3 cellular contexts compared by ENCODE assay signal in the genomic region with DNA sequence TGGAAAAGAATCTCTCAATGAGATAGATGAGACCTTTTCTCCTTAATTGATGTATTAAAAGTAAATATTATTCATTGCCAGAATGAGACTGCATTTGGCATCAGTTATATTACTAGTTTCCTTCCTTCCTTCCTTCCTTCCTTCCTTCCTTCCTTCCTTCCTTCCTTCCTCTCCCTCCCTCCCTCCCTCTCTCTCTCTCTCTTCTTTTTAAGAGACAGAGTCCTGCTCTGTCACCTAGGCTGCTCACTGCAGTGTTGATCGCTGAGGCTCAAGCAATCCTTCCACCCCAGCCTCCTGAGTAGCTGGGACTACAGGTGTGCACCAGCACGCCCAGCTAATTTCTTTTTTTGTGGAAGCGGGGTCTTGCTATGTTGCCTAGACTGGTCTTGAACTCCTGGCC. TPM values are rescaled to one million over a fixed set of nuclear protein-coding genes. Genes with fewer than 3 reads are reported as not detected.
"Had no signal": no experiment of that assay in that cellular context is flagged by ENCODE, and none has a peak within 500 bp of the region (broad histone marks: within the 10 kb centered on the region; RNA-seq: fewer than 3 reads in every experiment).

No MANE protein-coding gene starts in this region.

- DNase-seq: GDM1, GF-D8 had no signal

- H3K4me3 ChIP-seq: GM12878 had no signal

RNA-seq across cellular contexts. Expression of a gene that starts 50.4 kb away (rescaled TPM):
- total RNA-seq: GM12878 had no signal
